ENCODE assay signal across 8 cellular contexts in genomic region chr1:93275262-93275633, GRCh38.
A peak's percentile ranks its signal among the peaks of the same experiment; 100 is the strongest.
DNase-seq lines count a peak whose midpoint lies in the region; ATAC-seq and TF ChIP-seq lines count a peak whose summit lies in the region.
"Not testable (repeated sequence)": the region's sequence is repeated elsewhere in the genome, so short reads cannot be mapped to it uniquely, and the experiment has no call there.

No MANE protein-coding gene starts in this region.

- not testable (repeated sequence) for H3K4me2 ChIP-seq in hepatocyte

- H3K9me3 ChIP-seq in HUES48 (ENCODE audit: control insufficient read depth, insufficient read depth, low read length); hepatocyte (ENCODE audit: low read depth); liver (ENCODE audit: control insufficient read depth in 4 of 4, low read length in 3 of 4); lower lobe of right lung; thyroid gland: not testable (repeated sequence)

- not testable (repeated sequence) for DNase-seq in hepatocyte (ENCODE audit: low spot score); left lobe of liver (ENCODE audit: low spot score); lower lobe of right lung; thyroid gland

- H2AFZ ChIP-seq in hepatocyte, result not testable (repeated sequence)

- H3K27me3 Mint-ChIP-seq in nephron (ENCODE audit: low read depth), result not testable (repeated sequence)

- not testable (repeated sequence) for H3K9me3 Mint-ChIP-seq in nephron

- H3K4me1 ChIP-seq in HUES48 (ENCODE audit: control insufficient read depth, insufficient read depth, low read length) (peaks cover 27% of the 10 kb centered on the region), liver (ENCODE audit: control insufficient read depth in 4 of 4, insufficient read depth in 4 of 4, low read length in 3 of 4) (peaks cover 1 to 17% (median 8%) of the 10 kb centered on the region in 4 donors)
- H3K4me1 ChIP-seq in hepatocyte (ENCODE audit: insufficient read depth); lower lobe of right lung; thyroid gland: not testable (repeated sequence)

- not testable (repeated sequence) for H3K27me3 ChIP-seq in HUES48 (ENCODE audit: control insufficient read depth, insufficient read depth, low read length); hepatocyte; liver (ENCODE audit: control insufficient read depth in 4 of 4, insufficient read depth in 4 of 4, low read length in 3 of 4); lower lobe of right lung (ENCODE audit: low read depth); thyroid gland

- not testable (repeated sequence) for H3K9me2 ChIP-seq in hepatocyte (replicated peaks; ENCODE audit: insufficient read depth)

- H3K27ac ChIP-seq in 22Rv1, result peak overlapping the region; percentile 75
- peak overlapping the region; percentile 94 for H3K27ac ChIP-seq in HUES48 (ENCODE audit: low read depth, low read length)
- H3K27ac ChIP-seq in hepatocyte, result peak overlapping the region; percentile 67
- H3K27ac ChIP-seq in liver (ENCODE audit: low read depth in 1 of 2, low read length in 2 of 2), result peak overlapping the region; percentile 35 to 72
- H3K27ac ChIP-seq in lower lobe of right lung, result peak overlapping the region; percentile 43
- peak overlapping the region; percentile 18 to 53 (median 34) for H3K27ac ChIP-seq in thyroid gland

- not testable (repeated sequence) for H3K9ac ChIP-seq in HUES48 (ENCODE audit: low read depth, low read length); liver (ENCODE audit: low read depth in 1 of 2, low read length in 2 of 2)

- not testable (repeated sequence) for H4K20me1 ChIP-seq in hepatocyte (ENCODE audit: insufficient read depth, poor library complexity, severe bottlenecking)

- H3K4me1 Mint-ChIP-seq in nephron, result not testable (repeated sequence)

- not testable (repeated sequence) for TF ChIP-seq CTCF in 22Rv1 (IDR thresholded peaks at IDR 0.05); hepatocyte (IDR thresholded peaks at IDR 0.05; ENCODE audit: poor library complexity); liver (IDR thresholded peaks at IDR 0.05; ENCODE audit: low read depth, low read length, missing input control); lower lobe of right lung (IDR thresholded peaks at IDR 0.05); nephron (IDR thresholded peaks at IDR 0.05; ENCODE audit: unreplicated experiment in 3 of 3); thyroid gland (IDR thresholded peaks at IDR 0.05)

- H3K4me3 ChIP-seq in HUES48 (ENCODE audit: low read depth, low read length); hepatocyte; liver (ENCODE audit: low read depth in 1 of 3, low read length in 3 of 3); lower lobe of right lung; thyroid gland (replicated peaks in 1 of 3): not testable (repeated sequence)

- 74% methylated on average over 3 of the region's 3 CpGs for WGBS in hepatocyte (ENCODE audit: low lambda C conversion rate, missing lambda C conversion rate)
- WGBS in liver, result 29% methylated on average over 3 of the region's 3 CpGs
- WGBS in thyroid gland, 2 donors, result 97% methylated on average over 3 of the region's 3 CpGs

- TF ChIP-seq RAD21 in liver (IDR thresholded peaks at IDR 0.05), result not testable (repeated sequence)

- not testable (repeated sequence) for H3K4me3 Mint-ChIP-seq in nephron

- H3K27ac Mint-ChIP-seq in nephron, result peak overlapping the region in 2 of 3 experiments; percentile 95 to 98

- ATAC-seq in left lobe of liver, result peak; percentile 44
- not testable (repeated sequence) for ATAC-seq in lower lobe of right lung

- peaks cover 20% of the 10 kb centered on the region for H3K36me3 Mint-ChIP-seq in nephron (ENCODE audit: low read depth)

- not testable (repeated sequence) for TF ChIP-seq POLR2A in thyroid gland (IDR thresholded peaks at IDR 0.05)

- not testable (repeated sequence) for H3K36me3 ChIP-seq in HUES48 (ENCODE audit: control insufficient read depth, insufficient read depth, low read length); hepatocyte (replicated peaks; ENCODE audit: insufficient read depth, low read depth); liver (ENCODE audit: control insufficient read depth in 4 of 4, insufficient read depth in 3 of 4, low read depth in 1 of 4, low read length in 3 of 4); lower lobe of right lung; thyroid gland

- intact Hi-C loops in lower lobe of right lung (cut with DNase I); thyroid gland (cut with DNase I): not testable (repeated sequence)

- H3K79me2 ChIP-seq in hepatocyte, result not testable (repeated sequence)

Comparison
In these comparisons a context has a peak if more than half of its experiments do, and no peak if none do; other contexts are left out.
1. H3K27ac ChIP-seq: peak in every context shown above with its lines; median percentile 94 in HUES48; 75 in 22Rv1; 67 in hepatocyte; 54 in liver; 43 in lower lobe of right lung; 34 in thyroid gland.